Comparison of ENCODE assay signal across 19 cellular contexts in the genomic region with DNA sequence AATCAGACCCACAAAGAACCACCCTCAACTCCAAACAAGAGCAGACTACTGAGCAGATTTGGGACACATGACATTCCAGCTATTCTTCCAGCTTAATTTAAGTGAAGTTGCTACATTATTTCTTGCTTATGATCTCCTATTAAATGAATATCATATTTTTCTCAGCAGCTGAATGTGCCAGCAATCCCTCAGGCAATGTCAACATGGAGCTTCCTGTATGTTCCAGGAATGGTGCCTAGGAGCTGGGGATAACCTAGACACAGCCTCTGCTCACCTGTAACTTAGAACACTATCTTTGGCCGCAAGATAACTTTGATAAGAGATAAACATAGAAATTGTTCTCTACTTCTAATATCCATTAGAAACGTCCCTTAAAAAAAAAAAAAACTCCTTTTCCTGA.
DNase-seq lines count a peak whose midpoint lies in the region; ATAC-seq and TF ChIP-seq lines count a peak whose summit lies in the region.
"Had no signal": no experiment of that assay in that cellular context is flagged by ENCODE, and none has a peak within 500 bp of the region (broad histone marks: within the 10 kb centered on the region; RNA-seq: fewer than 3 reads in every experiment).

No MANE protein-coding gene starts in this region.

- no peaks in the 10 kb centered on the region for H3K36me3 Mint-ChIP-seq in glutamatergic neuron (ENCODE audit: unreplicated experiment)
- H3K36me3 Mint-ChIP-seq: CD4-positive, CD25-positive, alpha-beta regulatory T cell; CD8-positive, alpha-beta memory T cell had no signal

- H3K27me3 Mint-ChIP-seq in glutamatergic neuron (ENCODE audit: unreplicated experiment): peaks cover 11% of the 10 kb centered on the region

- intact Hi-C loops in left cardiac atrium (cut with DNase I): no loop called here

- H3K4me1 Mint-ChIP-seq in glutamatergic neuron (ENCODE audit: low read depth, unreplicated experiment): peaks cover 49% of the 10 kb centered on the region
- H3K4me1 Mint-ChIP-seq: CD4-positive, CD25-positive, alpha-beta regulatory T cell had no signal

- DNase-seq in NCI-H748 (lab: John Stamatoyannopoulos, UW; ENCODE audit: unreplicated experiment) (peak; percentile 54), NCI-H748 treated with DMSO at 0.1 percent for 48 hours (lab: John Stamatoyannopoulos, UW) (no peak), NCI-H146 treated with DMSO at 0.1 percent for 48 hours (lab: John Stamatoyannopoulos, UW; ENCODE audit: unreplicated experiment) (peak; percentile 73), glutamatergic neuron (no peak), left cardiac atrium (no peak)
- DNase-seq: BE2C; C1 segment of cervical spinal cord; CD4-positive, CD25-positive, alpha-beta regulatory T cell; CD8-positive, alpha-beta memory T cell; COR-L47; DMS153; DMS79; GDM1; GOT3; H7 had no signal

- TF ChIP-seq CTCF in VCaP (conservative IDR thresholded peaks at IDR 0.05): no peak
- no peak for TF ChIP-seq CTCF in glutamatergic neuron (IDR thresholded peaks at IDR 0.05; ENCODE audit: partially characterized antibody, unreplicated experiment)

- H3K9me3 Mint-ChIP-seq in glutamatergic neuron (ENCODE audit: unreplicated experiment): peaks cover 16% of the 10 kb centered on the region
- H3K9me3 Mint-ChIP-seq: CD8-positive, alpha-beta memory T cell had no signal

- H3K4me3 Mint-ChIP-seq in glutamatergic neuron (ENCODE audit: unreplicated experiment): no peak overlapping the region
- H3K4me3 Mint-ChIP-seq: CD4-positive, CD25-positive, alpha-beta regulatory T cell; CD8-positive, alpha-beta memory T cell had no signal

- H3K27ac ChIP-seq in VCaP: peak overlapping the region; percentile 39

- peak overlapping the region; percentile 96 for H3K27ac Mint-ChIP-seq in glutamatergic neuron (ENCODE audit: unreplicated experiment)
- H3K27ac Mint-ChIP-seq: CD4-positive, CD25-positive, alpha-beta regulatory T cell had no signal

- ATAC-seq in HG02884 (IDR thresholded peaks at IDR 0.05; ENCODE audit: unreplicated experiment) (no peak), left cardiac atrium (no peak), HG03139 (IDR thresholded peaks at IDR 0.05; ENCODE audit: unreplicated experiment) (no peak)
- ATAC-seq: HCT116 had no signal

Comparison
In these comparisons a context has a peak if more than half of its experiments do, and no peak if none do; other contexts are left out.
1. DNase-seq: peak in NCI-H748 (single experiment) and NCI-H146 treated with DMSO at 0.1 percent for 48 hours (single experiment); none in NCI-H748 treated with DMSO at 0.1 percent for 48 hours (single experiment), glutamatergic neuron (single experiment) and left cardiac atrium (single experiment).